Comparison of ENCODE assay signal across 22 cellular contexts in genomic region chr14:78440351-78440750, GRCh38.
"Had no signal": no experiment of that assay in that cellular context is flagged by ENCODE, and none has a peak within 500 bp of the region (broad histone marks: within the 10 kb centered on the region; RNA-seq: fewer than 3 reads in every experiment).

No MANE protein-coding gene starts in this region.

- ATAC-seq: activated CD4-positive, CD25-positive, alpha-beta regulatory T cell treated with anti-CD3 and anti-CD28 coated beads, Interleukin-2, amount 50 U/mL, for 24 hours; activated CD8-positive, alpha-beta T cell treated with anti-CD3 and anti-CD28 coated beads, Interleukin-2, amount 10 ng/mL, durations not matched to agents 7 days and 5 days had no signal

- DNase-seq: activated CD4-positive, alpha-beta T cell treated with anti-CD3 and anti-CD28 coated beads for 4 hours; activated CD4-positive, alpha-beta T cell treated with anti-CD3 and anti-CD28 coated beads, Interleukin-2, amount 50 U/mL, for 4 hours; activated CD8-positive, alpha-beta memory T cell treated with anti-CD3 and anti-CD28 coated beads, Interleukin-2, amount 50 U/mL, for 48 hours; activated CD8-positive, alpha-beta T cell treated with anti-CD3 and anti-CD28 coated beads, Interleukin-2, amount 10 ng/mL, durations not matched to agents 7 days and 5 days; activated naive CD4-positive, alpha-beta T cell treated with anti-CD3 and anti-CD28 coated beads, Interleukin-2, amount 50 U/mL, for 16 hours; activated naive CD8-positive, alpha-beta T cell treated with anti-CD3 and anti-CD28 coated beads, Interleukin-2, amount 10 ng/mL, durations not matched to agents 7 days and 5 days; activated T-cell treated with anti-CD3 and anti-CD28 coated beads, Interleukin-2, amount 50 U/mL, for 1 hour; adrenal gland; aorta; caudate nucleus; KBM-7; NCI-H1048; NCI-H1694; NCI-H2081; NCI-H510A treated with DMSO at 0.1 percent for 48 hours; NK-92 treated with Interleukin-12 subunit alpha and Interleukin-12 subunit beta, amount 100 ng/mL, for 24 hours; Peyer's patch; Right ventricle myocardium superior; SJCRH30 had no signal

- H3K4me3 ChIP-seq: adrenal gland, breast epithelium, Peyer's patch, SJCRH30 had no signal

- H3K27ac ChIP-seq: adrenal gland, breast epithelium, Peyer's patch, RWPE1, SJCRH30 had no signal

- H3K27me3 ChIP-seq: adrenal gland, breast epithelium, Peyer's patch, SJCRH30 had no signal

- H3K36me3 ChIP-seq: adrenal gland, breast epithelium, Peyer's patch, SJCRH30 had no signal

- H3K9me3 ChIP-seq: adrenal gland, breast epithelium, Peyer's patch, SJCRH30 had no signal

- H3K4me1 ChIP-seq: adrenal gland, breast epithelium, Peyer's patch, SJCRH30 had no signal
